Comparison of ENCODE assay signal across 8 cellular contexts in the genomic region with DNA sequence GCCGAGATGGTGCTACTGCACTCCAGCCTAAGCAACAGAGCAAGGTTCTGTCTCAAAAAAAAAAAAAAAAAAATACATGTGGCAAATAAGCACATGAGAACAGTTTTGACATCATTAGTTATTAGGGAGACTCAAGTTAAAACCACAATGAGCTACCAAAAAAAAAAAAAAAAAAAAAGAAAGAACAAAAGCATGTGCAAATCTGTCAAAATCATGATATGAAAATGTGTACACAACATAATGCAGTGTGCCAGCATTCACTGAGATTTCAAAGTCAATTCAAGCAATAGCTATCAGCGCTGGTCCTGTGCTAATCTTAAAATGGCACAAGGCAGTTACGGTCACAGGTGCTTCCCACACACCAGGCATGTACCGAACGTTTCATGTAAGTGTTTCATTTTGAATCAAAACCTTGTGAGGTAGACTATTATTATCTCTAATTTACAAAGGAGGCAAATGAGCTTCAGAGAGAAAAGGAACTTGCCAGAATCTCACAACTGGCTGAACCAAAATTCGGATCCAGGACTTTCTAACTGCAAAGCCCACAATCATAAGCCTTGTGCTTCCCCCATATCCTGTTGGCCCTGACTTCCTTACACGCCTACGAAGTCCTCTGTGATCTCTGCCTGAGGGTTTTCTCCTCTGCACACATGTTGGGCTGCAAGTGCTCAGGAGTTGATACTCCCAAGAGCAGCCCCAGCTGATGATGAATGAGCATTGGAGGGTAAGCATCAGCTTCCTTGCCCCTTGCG.
DNase-seq lines count a peak whose midpoint lies in the region; ATAC-seq and TF ChIP-seq lines count a peak whose summit lies in the region.

No MANE protein-coding gene starts in this region.

- POLR2A ChIA-PET in RWPE1 (lab: Yijun Ruan, JAX; ENCODE audit: low non-redundant PET), result no interaction called here

- no peak overlapping the region for H2AFZ ChIP-seq in smooth muscle cell (ENCODE audit: low read depth)

- peaks cover 2% of the 10 kb centered on the region for H3K9me3 Mint-ChIP-seq in activated CD8-positive, alpha-beta memory T cell treated with anti-CD3 and anti-CD28 coated beads, Interleukin-2, amount 10 ng/mL, durations not matched to agents 7 days and 5 days (ENCODE audit: low read depth)

- H4K20me1 ChIP-seq in smooth muscle cell (ENCODE audit: low read depth), result no peaks in the 10 kb centered on the region

- no peak for DNase-seq in activated CD8-positive, alpha-beta memory T cell treated with anti-CD3 and anti-CD28 coated beads, Interleukin-2, amount 10 ng/mL, durations not matched to agents 7 days and 5 days
- no peak for DNase-seq in activated CD8-positive, alpha-beta memory T cell treated with anti-CD3 and anti-CD28 coated beads, Interleukin-2, amount 50 U/mL, for 4 hours
- peak; percentile 2 for DNase-seq in NAMALWA (ENCODE audit: low spot score)
- peak; percentile 9 for DNase-seq in stimulated activated naive CD8-positive, alpha-beta T cell treated with anti-CD3 and anti-CD28 coated beads, Interleukin-15, Interleukin-2, amounts not matched to agents 100 U/mL and 50 U/mL, for 24 hours
- DNase-seq in RWPE1 (ENCODE audit: low spot score), result no peak
- DNase-seq in smooth muscle cell (lab: John Stamatoyannopoulos, UW; ENCODE audit: unreplicated experiment), result no peak
- no peak for DNase-seq in NCI-H187 treated with DMSO at 0.1 percent for 48 hours (lab: John Stamatoyannopoulos, UW)

- no peak overlapping the region for H3K4me2 ChIP-seq in smooth muscle cell

- H3K4me1 Mint-ChIP-seq in activated CD8-positive, alpha-beta memory T cell treated with anti-CD3 and anti-CD28 coated beads, Interleukin-2, amount 10 ng/mL, durations not matched to agents 7 days and 5 days, result peaks cover 51% of the 10 kb centered on the region

- no peaks in the 10 kb centered on the region for H3K9me3 ChIP-seq in smooth muscle cell (replicated peaks; ENCODE audit: low read depth)

- peak overlapping the region; percentile 29 for H3K27ac Mint-ChIP-seq in activated CD8-positive, alpha-beta memory T cell treated with anti-CD3 and anti-CD28 coated beads, Interleukin-2, amount 10 ng/mL, durations not matched to agents 7 days and 5 days

- no peaks in the 10 kb centered on the region for H3K27me3 Mint-ChIP-seq in activated CD8-positive, alpha-beta memory T cell treated with anti-CD3 and anti-CD28 coated beads, Interleukin-2, amount 10 ng/mL, durations not matched to agents 7 days and 5 days

- no peak for TF ChIP-seq CTCF in RWPE1 (conservative IDR thresholded peaks at IDR 0.05; ENCODE audit: low read depth)
- no peak for TF ChIP-seq CTCF in smooth muscle cell (IDR thresholded peaks at IDR 0.05; ENCODE audit: borderline replicate concordance, insufficient read depth, poor library complexity, severe bottlenecking)

- no peaks in the 10 kb centered on the region for H3F3A ChIP-seq in smooth muscle cell (ENCODE audit: low read depth)

- H3K4me3 Mint-ChIP-seq in activated CD8-positive, alpha-beta memory T cell treated with anti-CD3 and anti-CD28 coated beads, Interleukin-2, amount 10 ng/mL, durations not matched to agents 7 days and 5 days, result no peak overlapping the region

- H3K9ac ChIP-seq in smooth muscle cell (ENCODE audit: low read depth), result no peak overlapping the region

- no peak overlapping the region for H3K27ac ChIP-seq in RWPE1
- no peak overlapping the region for H3K27ac ChIP-seq in smooth muscle cell (ENCODE audit: low read depth)

- peak; percentile 53 for ATAC-seq in activated CD8-positive, alpha-beta memory T cell treated with anti-CD3 and anti-CD28 coated beads, Interleukin-2, amount 10 ng/mL, durations not matched to agents 7 days and 5 days
- peak; percentile 82 for ATAC-seq in HG02623 (IDR thresholded peaks at IDR 0.05; ENCODE audit: unreplicated experiment)
- ATAC-seq in stimulated activated naive CD8-positive, alpha-beta T cell treated with anti-CD3 and anti-CD28 coated beads, Interleukin-15, Interleukin-2, amounts not matched to agents 100 U/mL and 50 U/mL, for 24 hours, result peak; percentile 67

- no peaks in the 10 kb centered on the region for H3K4me1 ChIP-seq in smooth muscle cell (ENCODE audit: low read depth)

- WGBS in smooth muscle cell (ENCODE audit: low lambda C conversion rate), result 87% methylated on average over 9 of the region's 9 CpGs

- H3K4me3 ChIP-seq in smooth muscle cell, result no peak overlapping the region

- no peaks in the 10 kb centered on the region for H3K27me3 ChIP-seq in smooth muscle cell (ENCODE audit: low read depth)

- no peaks in the 10 kb centered on the region for H3K36me3 ChIP-seq in smooth muscle cell (ENCODE audit: low read depth)

- H3K36me3 Mint-ChIP-seq in activated CD8-positive, alpha-beta memory T cell treated with anti-CD3 and anti-CD28 coated beads, Interleukin-2, amount 10 ng/mL, durations not matched to agents 7 days and 5 days, result peaks cover 3% of the 10 kb centered on the region

- no peaks in the 10 kb centered on the region for H3K79me2 ChIP-seq in smooth muscle cell (ENCODE audit: low read depth)

- CTCF ChIA-PET in activated CD8-positive, alpha-beta memory T cell treated with anti-CD3 and anti-CD28 coated beads, Interleukin-2, amount 10 ng/mL, durations not matched to agents 7 days and 5 days (lab: Charles Lee), result interaction anchor here (1.2 kb wide), 1 partner anchor 11 kb away, joined by 3 read pairs; no protein-coding TSS in a partner anchor
- CTCF ChIA-PET in RWPE1 (lab: Yijun Ruan, JAX), result interaction anchor here (0.6 kb wide), 1 partner anchor 74 kb away, joined by 3 read pairs; no protein-coding TSS in a partner anchor

Comparison
In these comparisons a context has a peak if more than half of its experiments do, and no peak if none do; other contexts are left out.
1. DNase-seq: peak in NAMALWA (single experiment) and stimulated activated naive CD8-positive, alpha-beta T cell treated with anti-CD3 and anti-CD28 coated beads, Interleukin-15, Interleukin-2, amounts not matched to agents 100 U/mL and 50 U/mL, for 24 hours (single experiment); none in activated CD8-positive, alpha-beta memory T cell treated with anti-CD3 and anti-CD28 coated beads, Interleukin-2, amount 10 ng/mL, durations not matched to agents 7 days and 5 days (single experiment), activated CD8-positive, alpha-beta memory T cell treated with anti-CD3 and anti-CD28 coated beads, Interleukin-2, amount 50 U/mL, for 4 hours (single experiment), RWPE1 (single experiment), smooth muscle cell (single experiment) and NCI-H187 treated with DMSO at 0.1 percent for 48 hours (single experiment).
2. Peak in every context shown above with its lines, with median percentiles within 50 percentile points of each other: ATAC-seq.